In the genomic region with DNA sequence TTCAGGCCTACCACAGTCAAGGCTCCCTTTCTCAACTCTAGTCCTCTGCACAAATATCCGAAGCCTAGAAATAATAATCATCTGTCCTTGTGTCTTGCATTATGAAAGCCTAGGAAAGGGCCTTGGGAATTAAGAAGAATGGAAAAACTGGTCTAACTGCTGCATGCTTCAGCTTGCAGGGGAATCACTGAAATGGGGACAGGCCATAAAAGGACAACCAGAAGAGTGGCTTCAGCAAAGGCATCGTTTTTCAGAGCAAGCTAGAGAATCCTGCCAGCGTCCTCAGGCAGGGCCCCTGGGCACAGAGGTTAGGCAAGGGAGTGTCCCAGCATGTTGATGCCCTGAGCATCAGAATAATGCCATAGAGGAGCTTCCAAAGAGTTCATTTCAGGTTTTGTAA, we compare ENCODE assay signal across 30 cellular contexts. TPM values are rescaled to one million over a fixed set of nuclear protein-coding genes. Genes with fewer than 3 reads are reported as not detected.
"Had no signal": no experiment of that assay in that cellular context is flagged by ENCODE, and none has a peak within 500 bp of the region (broad histone marks: within the 10 kb centered on the region; RNA-seq: fewer than 3 reads in every experiment).

No MANE protein-coding gene starts in this region.

- H3K4me3 Mint-ChIP-seq: activated T-cell treated with anti-CD3 and anti-CD28 coated beads, Interleukin-2, amount 50 U/mL, for 24 hours; activated T-helper 17 cell treated with anti-CD3 and anti-CD28 coated beads, Interleukin-2, amount 50 U/mL, for 72 hours; central memory CD8-positive, alpha-beta T cell; effector memory CD8-positive, alpha-beta T cell; naive thymus-derived CD4-positive, alpha-beta T cell; neural crest cell; stimulated activated memory B cell treated with anti-CD40 and anti-IgM and Interleukin-4, amounts not matched to agents 10 μg/mL and 1 μg/mL and 100 μg/mL, for 72 hours had no signal

- H3K9me3 ChIP-seq: adrenal gland, ascending aorta, colonic mucosa, lower lobe of right lung, sigmoid colon, testis, upper lobe of left lung had no signal

- ATAC-seq: activated naive CD4-positive, alpha-beta T cell treated with anti-CD3 and anti-CD28 coated beads, Interleukin-2, amount 50 U/mL, for 72 hours; activated T-helper 17 cell treated with anti-CD3 and anti-CD28 coated beads, Interleukin-2, amount 50 U/mL, for 72 hours; effector memory CD8-positive, alpha-beta T cell; left lobe of liver; lower lobe of right lung; naive thymus-derived CD4-positive, alpha-beta T cell; stimulated activated memory B cell treated with anti-CD40 and anti-IgM and Interleukin-4, amounts not matched to agents 10 μg/mL and 1 μg/mL and 100 μg/mL, for 72 hours had no signal

- H3K4me1 ChIP-seq: adrenal gland, ascending aorta, colonic mucosa, lower lobe of right lung, sigmoid colon, testis, upper lobe of left lung had no signal

- H3K4me3 ChIP-seq: adrenal gland, ascending aorta, colonic mucosa, dorsolateral prefrontal cortex, lower lobe of right lung, sigmoid colon, smooth muscle cell, testis, upper lobe of left lung had no signal

- H3K27me3 ChIP-seq: adrenal gland, ascending aorta, brain microvascular endothelial cell, colonic mucosa, dorsolateral prefrontal cortex, sigmoid colon, testis, upper lobe of left lung had no signal

- DNase-seq: activated CD8-positive, alpha-beta memory T cell treated with anti-CD3 and anti-CD28 coated beads for 24 hours; activated CD8-positive, alpha-beta memory T cell treated with anti-CD3 and anti-CD28 coated beads, Interleukin-2, amount 50 U/mL, for 4 hours; activated T-cell treated with anti-CD3 and anti-CD28 coated beads, Interleukin-2, amount 50 U/mL, for 24 hours; adrenal gland; brain microvascular endothelial cell; colonic mucosa; dorsolateral prefrontal cortex; effector memory CD8-positive, alpha-beta T cell; foreskin fibroblast; lower lobe of right lung; naive thymus-derived CD4-positive, alpha-beta T cell; occipital lobe; sigmoid colon; stimulated activated CD4-positive, alpha-beta T cell treated with anti-CD3 and anti-CD28 coated beads, Interleukin-15, amount 100 ng/mL, for 24 hours; testis; upper lobe of left lung had no signal

- H3K27me3 Mint-ChIP-seq: activated T-cell treated with anti-CD3 and anti-CD28 coated beads, Interleukin-2, amount 50 U/mL, for 24 hours; activated T-helper 17 cell treated with anti-CD3 and anti-CD28 coated beads, Interleukin-2, amount 50 U/mL, for 72 hours; central memory CD8-positive, alpha-beta T cell; effector memory CD8-positive, alpha-beta T cell; naive thymus-derived CD4-positive, alpha-beta T cell; stimulated activated memory B cell treated with anti-CD40 and anti-IgM and Interleukin-4, amounts not matched to agents 10 μg/mL and 1 μg/mL and 100 μg/mL, for 72 hours had no signal

- H3K36me3 ChIP-seq: adrenal gland, brain microvascular endothelial cell, colonic mucosa had no signal

- H3K27ac Mint-ChIP-seq: activated naive CD4-positive, alpha-beta T cell treated with anti-CD3 and anti-CD28 coated beads, Interleukin-2, amount 50 U/mL, for 72 hours; activated T-cell treated with anti-CD3 and anti-CD28 coated beads, Interleukin-2, amount 50 U/mL, for 24 hours; activated T-helper 17 cell treated with anti-CD3 and anti-CD28 coated beads, Interleukin-2, amount 50 U/mL, for 72 hours; effector memory CD8-positive, alpha-beta T cell; stimulated activated memory B cell treated with anti-CD40 and anti-IgM and Interleukin-4, amounts not matched to agents 10 μg/mL and 1 μg/mL and 100 μg/mL, for 72 hours had no signal

- H3K27ac ChIP-seq: adrenal gland, ascending aorta, brain microvascular endothelial cell, colonic mucosa, dorsolateral prefrontal cortex, lower lobe of right lung, sigmoid colon, testis, upper lobe of left lung had no signal

- H3K4me1 Mint-ChIP-seq: activated T-helper 17 cell treated with anti-CD3 and anti-CD28 coated beads, Interleukin-2, amount 50 U/mL, for 72 hours; central memory CD8-positive, alpha-beta T cell; stimulated activated memory B cell treated with anti-CD40 and anti-IgM and Interleukin-4, amounts not matched to agents 10 μg/mL and 1 μg/mL and 100 μg/mL, for 72 hours had no signal

RNA-seq across cellular contexts. Expression of a gene that starts 13.2 kb away (rescaled TPM):
- total RNA-seq: activated T-helper 17 cell treated with anti-CD3 and anti-CD28 coated beads, Interleukin-2, amount 50 U/mL, for 72 hours; adrenal gland; ascending aorta; colonic mucosa; endothelial cell of umbilical vein; fibroblast of lung; glomerular endothelial cell; kidney epithelial cell; left lobe of liver; lower lobe of right lung; mesenteric fat pad; neural crest cell; occipital lobe; sigmoid colon; T-helper 2 cell treated with Interferon-gamma antibody and Interleukin-4, amounts not matched to agents 100 ng/mL and 5 ng/mL, for 36 hours had no signal
- polyA plus RNA-seq: adrenal gland; endothelial cell of umbilical vein; fibroblast of lung; naive thymus-derived CD4-positive, alpha-beta T cell; smooth muscle cell had no signal
